7 cellular contexts compared by ENCODE assay signal in genomic region chr10:58266826-58267712, GRCh38. TPM values are rescaled to one million over a fixed set of nuclear protein-coding genes. Genes with fewer than 3 reads are reported as not detected.
DNase-seq lines count a peak whose midpoint lies in the region; ATAC-seq, FAIRE-seq and TF ChIP-seq lines count a peak whose summit lies in the region.

No MANE protein-coding gene starts in this region.

- peak overlapping the region; percentile 73 for H3K9ac ChIP-seq in OCI-LY3 (ENCODE audit: low read length)

- intact Hi-C loops in activated T-helper 2 cell treated with anti-CD3 and anti-CD28 coated beads, Interferon-gamma antibody, Interleukin-2, Interleukin-4, amounts not matched to agents 10 μg/mL and 5 μg/mL and 100 μg/mL, durations not matched to agents 14 hours and 24 hours and 36 hours (cut with micrococcal nuclease), result loop anchor here (1.0 to 10.0 kb wide), 2 partner anchors 30 to 1638 kb away; partner anchors contain the start of gene CCDC6

- peaks cover 9% of the 10 kb centered on the region for H4K20me1 ChIP-seq in OCI-LY3 (ENCODE audit: insufficient read depth, low read length)

- no peaks in the 10 kb centered on the region for H3K9me3 Mint-ChIP-seq in activated T-helper 2 cell treated with anti-CD3 and anti-CD28 coated beads, Interferon-gamma antibody, Interleukin-2, Interleukin-4, amounts not matched to agents 10 μg/mL and 5 μg/mL and 100 μg/mL, durations not matched to agents 14 hours and 24 hours and 36 hours

- H3K79me2 ChIP-seq in OCI-LY3 (ENCODE audit: low read length), result peaks cover 79% of the 10 kb centered on the region

- peak overlapping the region; percentile 90 for H3K4me3 Mint-ChIP-seq in activated T-helper 2 cell treated with anti-CD3 and anti-CD28 coated beads, Interferon-gamma antibody, Interleukin-2, Interleukin-4, amounts not matched to agents 10 μg/mL and 5 μg/mL and 100 μg/mL, durations not matched to agents 14 hours and 24 hours and 36 hours (ENCODE audit: low read depth)

- TF ChIP-seq CTCF in OCI-LY3 (IDR thresholded peaks at IDR 0.05; ENCODE audit: low read depth, low read length), result no peak

- peak overlapping the region; percentile 82 for H3K4me2 ChIP-seq in OCI-LY3 (ENCODE audit: low read length)

- no peaks in the 10 kb centered on the region for H3K9me3 ChIP-seq in OCI-LY3 (ENCODE audit: insufficient read depth, low read length)

- H3K27me3 ChIP-seq in OCI-LY3 (ENCODE audit: low read depth, low read length), result no peaks in the 10 kb centered on the region

- H3K36me3 ChIP-seq in OCI-LY3 (replicated peaks; ENCODE audit: low read depth, low read length), result no peaks in the 10 kb centered on the region

- no peak for TF ChIP-seq POLR2A in GM12892 (IDR thresholded peaks at IDR 0.05; ENCODE audit: low read depth, low read length)

- peaks cover 4% of the 10 kb centered on the region for H3K36me3 Mint-ChIP-seq in activated T-helper 2 cell treated with anti-CD3 and anti-CD28 coated beads, Interferon-gamma antibody, Interleukin-2, Interleukin-4, amounts not matched to agents 10 μg/mL and 5 μg/mL and 100 μg/mL, durations not matched to agents 14 hours and 24 hours and 36 hours (ENCODE audit: low read depth)

- peaks cover 25% of the 10 kb centered on the region for H3K4me1 Mint-ChIP-seq in activated T-helper 2 cell treated with anti-CD3 and anti-CD28 coated beads, Interferon-gamma antibody, Interleukin-2, Interleukin-4, amounts not matched to agents 10 μg/mL and 5 μg/mL and 100 μg/mL, durations not matched to agents 14 hours and 24 hours and 36 hours (ENCODE audit: low read depth)

- peak; percentile 3 for ATAC-seq in HG02798 (IDR thresholded peaks at IDR 0.05; ENCODE audit: poor library complexity, unreplicated experiment)

- H3K4me3 ChIP-seq in OCI-LY3 (ENCODE audit: low read length), result peak overlapping the region; percentile 96

- peak overlapping the region; percentile 90 for H3K27ac Mint-ChIP-seq in activated T-helper 2 cell treated with anti-CD3 and anti-CD28 coated beads, Interferon-gamma antibody, Interleukin-2, Interleukin-4, amounts not matched to agents 10 μg/mL and 5 μg/mL and 100 μg/mL, durations not matched to agents 14 hours and 24 hours and 36 hours

- H3K27ac ChIP-seq in OCI-LY3 (ENCODE audit: low read length), result peak overlapping the region; percentile 70
- peak overlapping the region; percentile 59 for H3K27ac ChIP-seq in temporal lobe (ENCODE audit: low read depth, low read length)

- peaks cover 17% of the 10 kb centered on the region for H3K4me1 ChIP-seq in OCI-LY3 (ENCODE audit: low read length)

- peak; percentile 61 for FAIRE-seq in GM12892 (lab: Jason Lieb, UNC)

- peak overlapping the region; percentile 12; the same call in 1 of the 2 replicates for H2AFZ ChIP-seq in OCI-LY3 (ENCODE audit: low read depth, low read length)

- DNase-seq in GM12892 (ENCODE audit: insufficient read length) (no peak), fibroblast of peridontal ligament (ENCODE audit: extremely low read depth) (peak; percentile 78), myocyte (ENCODE audit: low read depth) (peak; percentile 37)
- DNase-seq in activated T-helper 2 cell treated with anti-CD3 and anti-CD28 coated beads, Interferon-gamma antibody, Interleukin-2, Interleukin-4, amounts not matched to agents 10 μg/mL and 5 μg/mL and 100 μg/mL, durations not matched to agents 14 hours and 24 hours and 36 hours (ENCODE audit: low spot score), result peak; percentile 35

- H3K27me3 Mint-ChIP-seq in activated T-helper 2 cell treated with anti-CD3 and anti-CD28 coated beads, Interferon-gamma antibody, Interleukin-2, Interleukin-4, amounts not matched to agents 10 μg/mL and 5 μg/mL and 100 μg/mL, durations not matched to agents 14 hours and 24 hours and 36 hours (ENCODE audit: low read depth), result no peaks in the 10 kb centered on the region

RNA-seq across cellular contexts. Expression of gene IPMK, which starts 0.6 kb away (rescaled TPM):
- 5.6 TPM for polyA plus RNA-seq in GM12892 (2012; ENCODE audit: missing spikeins)
- 7.5 and 7.7 TPM in 2 replicates for total RNA-seq in activated T-helper 2 cell treated with anti-CD3 and anti-CD28 coated beads, Interferon-gamma antibody, Interleukin-2, Interleukin-4, amounts not matched to agents 10 μg/mL and 5 μg/mL and 100 μg/mL, durations not matched to agents 14 hours and 24 hours and 36 hours
- total RNA-seq in myocyte (7.3 and 11.2 TPM in 2 replicates), temporal lobe (20.9 TPM)
- polyA plus RNA-seq in myocyte (2012), result 2.0 TPM

RNA-seq across cellular contexts. Expression of gene CISD1, which starts 1.9 kb away (rescaled TPM):
- 47.6 TPM for polyA plus RNA-seq in GM12892 (2012; ENCODE audit: missing spikeins)
- total RNA-seq in activated T-helper 2 cell treated with anti-CD3 and anti-CD28 coated beads, Interferon-gamma antibody, Interleukin-2, Interleukin-4, amounts not matched to agents 10 μg/mL and 5 μg/mL and 100 μg/mL, durations not matched to agents 14 hours and 24 hours and 36 hours, result 39.7 and 43.2 TPM in 2 replicates
- 31.6 and 46.3 TPM in 2 replicates for total RNA-seq in myocyte
- polyA plus RNA-seq in myocyte (2012), result 35.8 TPM
- total RNA-seq in temporal lobe, result 17.5 TPM
